Comparison of ENCODE assay signal across 10 cellular contexts in genomic region chr1:151237678-151238466, GRCh38. TPM values are rescaled to one million over a fixed set of nuclear protein-coding genes. Genes with fewer than 3 reads are reported as not detected.
DNase-seq lines count a peak whose midpoint lies in the region; ATAC-seq and TF ChIP-seq lines count a peak whose summit lies in the region.
"Had no signal": no experiment of that assay in that cellular context is flagged by ENCODE, and none has a peak within 500 bp of the region (broad histone marks: within the 10 kb centered on the region; RNA-seq: fewer than 3 reads in every experiment).

No MANE protein-coding gene starts in this region.

- H3K4me3 ChIP-seq in HEK293 (ENCODE audit: low read depth, low read length), result no peak overlapping the region
- H3K4me3 ChIP-seq: cardiac muscle cell had no signal

- intact Hi-C loops in activated CD8-positive, alpha-beta T cell treated with anti-CD3 and anti-CD28 coated beads for 36 hours (cut with micrococcal nuclease), result no loop called here

- ATAC-seq in activated CD8-positive, alpha-beta T cell treated with anti-CD3 and anti-CD28 coated beads for 36 hours, result no peak
- ATAC-seq in naive B cell (ENCODE audit: low read depth in 2 of 2) (peak in 1 of 2 donors; percentile 43), HG03354 (IDR thresholded peaks at IDR 0.05; ENCODE audit: poor library complexity, severe bottlenecking, unreplicated experiment) (no peak), GM21367 (IDR thresholded peaks at IDR 0.05; ENCODE audit: unreplicated experiment) (no peak)

- no peak overlapping the region for H3K4me3 Mint-ChIP-seq in activated CD8-positive, alpha-beta T cell treated with anti-CD3 and anti-CD28 coated beads for 36 hours
- H3K4me3 Mint-ChIP-seq in naive B cell, result peak overlapping the region in 1 of 8 donors; percentile 57

- no peaks in the 10 kb centered on the region for H3K27me3 Mint-ChIP-seq in activated CD8-positive, alpha-beta T cell treated with anti-CD3 and anti-CD28 coated beads for 36 hours
- no peaks in the 10 kb centered on the region for H3K27me3 Mint-ChIP-seq in naive B cell

- DNase-seq in GM10248 (ENCODE audit: extremely low spot score) (peak; percentile 52), naive B cell (peak; percentile 3), NCI-H2107 treated with DMSO at 0.1 percent for 48 hours (lab: John Stamatoyannopoulos, UW; ENCODE audit: unreplicated experiment) (no peak)
- DNase-seq in activated CD8-positive, alpha-beta T cell treated with anti-CD3 and anti-CD28 coated beads for 36 hours, result no peak
- DNase-seq: stimulated activated CD4-positive, alpha-beta T cell treated with anti-CD3 and anti-CD28 coated beads, Interleukin-4, amount 100 ng/mL, for 4 hours had no signal

- H3K4me1 ChIP-seq in HEK293 (ENCODE audit: control insufficient read depth, insufficient read depth, low read length), result no peaks in the 10 kb centered on the region

- H3K27ac ChIP-seq in HEK293 (ENCODE audit: extremely low read depth, low read depth, low read length), result no peak overlapping the region
- H3K27ac ChIP-seq: cardiac muscle cell, KMS-11 had no signal

- H3K27ac Mint-ChIP-seq in activated CD8-positive, alpha-beta T cell treated with anti-CD3 and anti-CD28 coated beads for 36 hours, result peak overlapping the region; percentile 42
- H3K27ac Mint-ChIP-seq in naive B cell, result peak overlapping the region in 4 of 6 donors; percentile 47 to 91 (median 60)

- POLR2A ChIA-PET in GM10248 (lab: Yijun Ruan, JAX), result no interaction called here
- POLR2A ChIA-PET in HEK293 (lab: Yijun Ruan, JAX), result interaction anchor here (0.7 kb wide), 1 partner anchor 44 kb away, joined by 3 read pairs; no protein-coding TSS in a partner anchor
- POLR2A ChIA-PET in activated CD8-positive, alpha-beta T cell treated with anti-CD3 and anti-CD28 coated beads for 36 hours (lab: Charles Lee), result interaction anchor here (1.1 kb wide), 1 partner anchor 71 kb away, joined by 3 read pairs; no protein-coding TSS in a partner anchor

- peaks cover 82 to 100% of the 10 kb centered on the region in 2 experiments for H3K36me3 ChIP-seq in HEK293 (ENCODE audit: control insufficient read depth in 2 of 2, insufficient read depth in 1 of 2, low read length in 2 of 2)

- no peaks in the 10 kb centered on the region for H3K4me1 Mint-ChIP-seq in activated CD8-positive, alpha-beta T cell treated with anti-CD3 and anti-CD28 coated beads for 36 hours (ENCODE audit: low read depth)
- H3K4me1 Mint-ChIP-seq in naive B cell, result peaks cover 9 to 17% (median 11%) of the 10 kb centered on the region in 3 donors

- H3K36me3 Mint-ChIP-seq in activated CD8-positive, alpha-beta T cell treated with anti-CD3 and anti-CD28 coated beads for 36 hours (ENCODE audit: low read depth), result peaks cover 59% of the 10 kb centered on the region
- peaks cover 39 to 52% of the 10 kb centered on the region in 2 donors for H3K36me3 Mint-ChIP-seq in naive B cell

- TF ChIP-seq CTCF in GM10248 (IDR thresholded peaks at IDR 0.05; ENCODE audit: control extremely low read depth, extremely low read depth, low read depth, missing control alignments) (no peak), HEK293 (tag by site-specific recombination; IDR thresholded peaks at IDR 0.05) (no peak)
- TF ChIP-seq CTCF in activated CD8-positive, alpha-beta T cell treated with anti-CD3 and anti-CD28 coated beads for 36 hours (IDR thresholded peaks at IDR 0.05), result no peak

- H3K9me3 Mint-ChIP-seq in activated CD8-positive, alpha-beta T cell treated with anti-CD3 and anti-CD28 coated beads for 36 hours, result no peaks in the 10 kb centered on the region
- no peaks in the 10 kb centered on the region for H3K9me3 Mint-ChIP-seq in naive B cell

- no peaks in the 10 kb centered on the region for H3K9me3 ChIP-seq in HEK293 (ENCODE audit: control insufficient read depth, insufficient read depth, low read depth, low read length)

- CTCF ChIA-PET in GM10248 (lab: Yijun Ruan, JAX) (interaction anchor here (1.1 to 4.6 kb wide), 4 partner anchors 8 to 19 kb away, joined by 3 to 33 read pairs (median 10); no protein-coding TSS in a partner anchor), HEK293 (lab: Yijun Ruan, JAX) (interaction anchor here (0.6 to 1.6 kb wide), 3 partner anchors 12 to 135 kb away, joined by 3 to 8 read pairs (median 3); no protein-coding TSS in a partner anchor)
- CTCF ChIA-PET in activated CD8-positive, alpha-beta T cell treated with anti-CD3 and anti-CD28 coated beads for 36 hours (lab: Charles Lee), result interaction anchor here (0.9 kb wide), 1 partner anchor 14 kb away, joined by 5 read pairs; no protein-coding TSS in a partner anchor

TF ChIP-seq in HEK293, 187 proteins besides CTCF, POLR2A, EP300 and RAD21 (continues in another document):
- TF ChIP-seq ZNF518A (tag by site-specific recombination; conservative IDR thresholded peaks at IDR 0.05; ENCODE audit: low read depth), result no peak
- TF ChIP-seq ZNF239 (tag by site-specific recombination; IDR thresholded peaks at IDR 0.05), result no peak
- TF ChIP-seq MEIS1 (CRISPR knock-in tag; IDR thresholded peaks at IDR 0.05; ENCODE audit: borderline replicate concordance), result no peak
- TF ChIP-seq PRDM10 (tag by site-specific recombination; IDR thresholded peaks at IDR 0.05), result peak; percentile 96

RNA-seq across cellular contexts. Expression of gene PSMD4, which starts 16.7 kb away (rescaled TPM):
- total RNA-seq in activated CD8-positive, alpha-beta T cell treated with anti-CD3 and anti-CD28 coated beads for 36 hours, result 100 to 1,000 TPM; 203 to 214 TPM
- 100 to 1,000 TPM; 253 to 417 (median 291) TPM for polyA plus RNA-seq in naive B cell (ENCODE audit: low read depth in 6 of 6)

RNA-seq across cellular contexts. Expression of gene PIP5K1A, which starts 39.5 kb away (rescaled TPM):
- 10 to 100 TPM; 63.1 to 66.1 TPM for total RNA-seq in activated CD8-positive, alpha-beta T cell treated with anti-CD3 and anti-CD28 coated beads for 36 hours
- polyA plus RNA-seq in naive B cell (ENCODE audit: low read depth in 6 of 6), result 10 to 100 TPM; 17.0 to 22.9 (median 19.7) TPM

RNA-seq across cellular contexts. Expression of gene ZNF687, which starts 44.2 kb away (rescaled TPM):
- 10 to 100 TPM; 27.3 to 29.5 TPM for total RNA-seq in activated CD8-positive, alpha-beta T cell treated with anti-CD3 and anti-CD28 coated beads for 36 hours
- polyA plus RNA-seq in naive B cell (ENCODE audit: low read depth in 6 of 6), result 1 to 10 TPM in 4 of 6 donors, under 1 TPM in 2; 0.08 to 2.6 (median 1.6) TPM

RNA-seq across cellular contexts. Expression of gene VPS72, which starts 47.9 kb away (rescaled TPM):
- 10 to 100 TPM; 47.4 to 61.0 TPM for total RNA-seq in activated CD8-positive, alpha-beta T cell treated with anti-CD3 and anti-CD28 coated beads for 36 hours
- 10 to 100 TPM; 58.1 to 81.1 (median 72.1) TPM for polyA plus RNA-seq in naive B cell (ENCODE audit: low read depth in 6 of 6)

Comparison
In these comparisons a context has a peak if more than half of its experiments do, and no peak if none do; other contexts are left out.
1. DNase-seq: peak in GM10248 (single experiment) and naive B cell (single experiment); none in activated CD8-positive, alpha-beta T cell treated with anti-CD3 and anti-CD28 coated beads for 36 hours (single experiment) and NCI-H2107 treated with DMSO at 0.1 percent for 48 hours (single experiment).